14 cellular contexts compared by ENCODE assay signal in genomic region chr4:5746829-5747745, GRCh38. TPM values are rescaled to one million over a fixed set of nuclear protein-coding genes. Genes with fewer than 3 reads are reported as not detected.
DNase-seq lines count a peak whose midpoint lies in the region; ATAC-seq and TF ChIP-seq lines count a peak whose summit lies in the region.
"Had no signal": no experiment of that assay in that cellular context is flagged by ENCODE, and none has a peak within 500 bp of the region (broad histone marks: within the 10 kb centered on the region; RNA-seq: fewer than 3 reads in every experiment).

No MANE protein-coding gene starts in this region.

- H3K27me3 ChIP-seq in heart left ventricle: no peaks in the 10 kb centered on the region

- no peaks in the 10 kb centered on the region for H3K9me3 ChIP-seq in heart left ventricle

- H3K27ac ChIP-seq in heart left ventricle: peak overlapping the region in 6 of 12 donors; percentile 22 to 60 (median 39)

- no peaks in the 10 kb centered on the region for H3K4me1 Mint-ChIP-seq in activated CD8-positive, alpha-beta T cell treated with anti-CD3 and anti-CD28 coated beads for 36 hours (ENCODE audit: low read depth)
- H3K4me1 Mint-ChIP-seq: central memory CD8-positive, alpha-beta T cell; naive B cell; stimulated activated naive CD8-positive, alpha-beta T cell treated with anti-CD3 and anti-CD28 coated beads, Interleukin-15, amount 100 ng/mL, for 72 hours had no signal

- CTCF ChIA-PET in activated CD8-positive, alpha-beta T cell treated with anti-CD3 and anti-CD28 coated beads for 36 hours (lab: Charles Lee): interaction anchor here (1.5 kb wide), 1 partner anchor 10 kb away, joined by 3 read pairs; no protein-coding TSS in a partner anchor

- TF ChIP-seq CTCF in astrocyte of the spinal cord (IDR thresholded peaks at IDR 0.05; ENCODE audit: low read depth, low read length) (no peak), heart left ventricle (IDR thresholded peaks at IDR 0.05) (no peak)
- no peak for TF ChIP-seq CTCF in activated CD8-positive, alpha-beta T cell treated with anti-CD3 and anti-CD28 coated beads for 36 hours (IDR thresholded peaks at IDR 0.05)

- H3K9me3 Mint-ChIP-seq in activated CD8-positive, alpha-beta T cell treated with anti-CD3 and anti-CD28 coated beads for 36 hours: no peaks in the 10 kb centered on the region
- H3K9me3 Mint-ChIP-seq: activated T-cell treated with anti-CD3 and anti-CD28 coated beads, Interleukin-2, amount 50 U/mL, for 4 hours; central memory CD8-positive, alpha-beta T cell; stimulated activated naive CD8-positive, alpha-beta T cell treated with anti-CD3 and anti-CD28 coated beads, Interleukin-15, amount 100 ng/mL, for 72 hours had no signal

- POLR2A ChIA-PET in activated CD8-positive, alpha-beta T cell treated with anti-CD3 and anti-CD28 coated beads for 36 hours (lab: Charles Lee): no interaction called here

- H3K4me3 ChIP-seq in astrocyte of the spinal cord (ENCODE audit: low read depth, low read length): no peak overlapping the region
- no peak overlapping the region for H3K4me3 ChIP-seq in heart left ventricle
- H3K4me3 ChIP-seq in skeletal muscle cell (ENCODE audit: low read depth, low read length): no peak overlapping the region

- ATAC-seq in heart left ventricle: peak in 3 of 4 donors; percentile 18 to 54 (median 44)
- no peak for ATAC-seq in activated CD8-positive, alpha-beta T cell treated with anti-CD3 and anti-CD28 coated beads for 36 hours
- ATAC-seq: activated T-cell treated with anti-CD3 and anti-CD28 coated beads, Interleukin-2, amount 50 U/mL, for 4 hours; stimulated activated naive CD8-positive, alpha-beta T cell treated with anti-CD3 and anti-CD28 coated beads, Interleukin-15, amount 100 ng/mL, for 72 hours had no signal

- no peak overlapping the region for H3K27ac Mint-ChIP-seq in activated CD8-positive, alpha-beta T cell treated with anti-CD3 and anti-CD28 coated beads for 36 hours
- H3K27ac Mint-ChIP-seq: stimulated activated naive CD8-positive, alpha-beta T cell treated with anti-CD3 and anti-CD28 coated beads, Interleukin-15, amount 100 ng/mL, for 72 hours had no signal

- peaks cover 0 to 15% (median 0%) of the 10 kb centered on the region in 12 donors for H3K4me1 ChIP-seq in heart left ventricle

- no peak overlapping the region for H3K4me3 Mint-ChIP-seq in activated CD8-positive, alpha-beta T cell treated with anti-CD3 and anti-CD28 coated beads for 36 hours
- H3K4me3 Mint-ChIP-seq: activated T-cell treated with anti-CD3 and anti-CD28 coated beads, Interleukin-2, amount 50 U/mL, for 4 hours; central memory CD8-positive, alpha-beta T cell; naive B cell; stimulated activated naive CD8-positive, alpha-beta T cell treated with anti-CD3 and anti-CD28 coated beads, Interleukin-15, amount 100 ng/mL, for 72 hours had no signal

- TF ChIP-seq POLR2A in heart left ventricle (IDR thresholded peaks at IDR 0.05): no peak

- in situ Hi-C loops in astrocyte of the spinal cord (cut with HindIII; ENCODE audit: low sequenced_read_pairs): no loop called here

- DNase-seq in H4 (ENCODE audit: low spot score): peak; percentile 52
- DNase-seq in astrocyte of the spinal cord (ENCODE audit: low read depth, low spot score): peak; percentile 43
- DNase-seq in heart left ventricle: peak in 1 of 5 donors; percentile 10
- DNase-seq in skeletal muscle cell (ENCODE audit: low read depth): peak; percentile 28
- no peak for DNase-seq in foreskin melanocyte
- DNase-seq in activated CD8-positive, alpha-beta T cell treated with anti-CD3 and anti-CD28 coated beads for 36 hours: no peak
- no peak for DNase-seq in DMS79 (lab: John Stamatoyannopoulos, UW)
- no peak for DNase-seq in GOT3 (lab: John Stamatoyannopoulos, UW)
- DNase-seq: activated T-cell treated with anti-CD3 and anti-CD28 coated beads, Interleukin-2, amount 50 U/mL, for 4 hours; naive B cell; NCI-H1417; stimulated activated CD4-positive, alpha-beta T cell treated with anti-CD3 and anti-CD28 coated beads, Interleukin-1b, Interleukin-23, amount 100 ng/mL, for 48 hours; stimulated activated naive CD8-positive, alpha-beta T cell treated with anti-CD3 and anti-CD28 coated beads, Interleukin-15, amount 100 ng/mL, for 72 hours had no signal

- H3K36me3 ChIP-seq in heart left ventricle: peaks cover 0 to 50% (median 5%) of the 10 kb centered on the region in 9 donors

- H3K27me3 Mint-ChIP-seq in activated CD8-positive, alpha-beta T cell treated with anti-CD3 and anti-CD28 coated beads for 36 hours: no peaks in the 10 kb centered on the region
- H3K27me3 Mint-ChIP-seq: central memory CD8-positive, alpha-beta T cell had no signal

- WGBS in heart left ventricle, 4 donors: 62 to 70% (median 65%) methylated on average over 11 to 12 of the region's 12 CpGs

- no peaks in the 10 kb centered on the region for H3K36me3 Mint-ChIP-seq in activated CD8-positive, alpha-beta T cell treated with anti-CD3 and anti-CD28 coated beads for 36 hours (ENCODE audit: low read depth)
- H3K36me3 Mint-ChIP-seq: naive B cell had no signal

- intact Hi-C loops in heart left ventricle (cut with DNase I): no loop called here
- intact Hi-C loops in activated CD8-positive, alpha-beta T cell treated with anti-CD3 and anti-CD28 coated beads for 36 hours (cut with micrococcal nuclease): no loop called here

RNA-seq across cellular contexts. Expression of gene EVC, which starts 36.1 kb away (rescaled TPM):
- total RNA-seq in H4 (2014; rRNA removed; shearing (Covaris generic)): 5.5 and 6.7 TPM in 2 replicates
- 10 to 100 TPM in 1 of 9 donors, 1 to 10 TPM in 8; 3.1 to 11.3 (median 4.2) TPM for total RNA-seq in heart left ventricle
- 1 to 10 TPM; 2.4 to 2.6 TPM for polyA plus RNA-seq in heart left ventricle
- total RNA-seq in activated CD8-positive, alpha-beta T cell treated with anti-CD3 and anti-CD28 coated beads for 36 hours: 1 to 10 TPM; 2.0 to 2.5 TPM

RNA-seq across cellular contexts. Expression of gene EVC2, which starts 38.7 kb away (rescaled TPM):
- total RNA-seq in H4 (2014; rRNA removed; shearing (Covaris generic)): 1.3 and 2.3 TPM in 2 replicates
- total RNA-seq in heart left ventricle: 1 to 10 TPM in 4 of 9 donors, under 1 TPM in 5; 0.46 to 3.1 (median 0.99) TPM
- under 1 TPM; 0.89 to 0.95 TPM for polyA plus RNA-seq in heart left ventricle
- 1 to 10 TPM in 1 of 2 experiments, under 1 TPM in 1; 0.83 to 1.3 TPM for total RNA-seq in activated CD8-positive, alpha-beta T cell treated with anti-CD3 and anti-CD28 coated beads for 36 hours

Comparison
In these comparisons a context has a peak if more than half of its experiments do, and no peak if none do; other contexts are left out.
1. DNase-seq: peak in H4 (single experiment), astrocyte of the spinal cord (single experiment) and skeletal muscle cell (single experiment); none in foreskin melanocyte (single experiment), activated CD8-positive, alpha-beta T cell treated with anti-CD3 and anti-CD28 coated beads for 36 hours (single experiment), DMS79 (single experiment) and GOT3 (single experiment).